In the genomic region with DNA sequence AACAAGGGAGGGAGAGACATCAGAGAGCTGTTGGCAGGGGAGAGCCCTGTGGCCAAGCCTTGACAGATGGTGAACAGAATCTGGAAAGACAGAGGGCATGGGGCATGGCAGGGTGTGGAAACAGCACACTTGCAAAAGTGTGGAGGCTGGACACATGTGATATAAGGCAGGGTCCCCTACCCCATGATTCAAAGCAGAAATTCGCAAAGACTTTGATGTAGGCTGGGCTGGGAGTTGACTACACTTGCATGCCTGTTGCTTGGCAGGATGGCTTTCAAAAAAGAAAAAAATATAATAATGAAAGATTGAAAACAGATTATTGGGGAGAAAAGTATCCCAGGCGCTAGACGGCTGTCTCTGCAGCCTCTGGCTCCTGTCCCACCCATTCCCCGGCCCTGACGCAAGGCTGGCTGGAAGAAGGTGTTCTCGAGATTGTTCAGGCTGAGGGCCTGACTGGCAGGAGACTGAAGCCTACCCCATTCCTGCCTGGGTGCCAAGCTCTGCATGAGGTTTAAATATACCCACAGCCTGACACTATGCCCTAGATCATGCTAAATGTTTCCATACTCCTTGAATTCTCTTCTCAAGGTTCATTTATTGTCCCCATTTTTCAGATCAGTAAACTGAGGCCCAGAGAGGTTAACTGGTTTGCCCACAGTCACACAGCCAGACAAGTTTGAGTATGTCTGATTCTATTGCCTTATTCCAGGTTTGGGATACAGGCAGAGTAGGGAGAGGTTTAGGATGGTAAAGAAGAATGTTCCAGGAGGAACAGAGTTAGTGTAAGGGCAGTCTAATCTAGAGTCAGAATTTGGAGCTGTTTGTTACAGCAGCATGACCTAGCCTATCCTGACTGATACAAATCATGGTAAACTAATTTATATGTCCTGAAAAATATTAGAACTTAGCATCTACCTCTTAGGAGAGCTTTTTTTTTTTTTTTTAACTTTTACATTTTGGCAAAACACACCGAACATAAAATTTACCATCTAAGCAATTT, we compare ENCODE assay signal across 1 cellular context.
TF ChIP-seq lines count a peak whose summit lies in the region.

No MANE protein-coding gene starts in this region.

TF ChIP-seq in K562, 482 proteins besides CTCF, POLR2A, EP300 and RAD21:
- TF ChIP-seq ZNF12 (CRISPR knock-in tag; IDR thresholded peaks at IDR 0.05) = peak; percentile 96
- TF ChIP-seq SMARCA5 (IDR thresholded peaks at IDR 0.05) = peak; percentile 66; the same call in 1 of the 2 replicates
- TF ChIP-seq ZNF23 (CRISPR knock-in tag; IDR thresholded peaks at IDR 0.05) = no peak
- TF ChIP-seq CHD4 (IDR thresholded peaks at IDR 0.05; ENCODE audit: insufficient read depth, insufficient replicate concordance, low read depth, low read length, poor library complexity, severe bottlenecking) = peak; percentile 1
- TF ChIP-seq CBX3 (IDR thresholded peaks at IDR 0.05; ENCODE audit: borderline replicate concordance in 1 of 2, low read length in 2 of 2) = 0 out of 3 replicates have a peak, but pooled peaks of 1 of the 2 experiments have one; percentile 23
- TF ChIP-seq, protein P1, sequence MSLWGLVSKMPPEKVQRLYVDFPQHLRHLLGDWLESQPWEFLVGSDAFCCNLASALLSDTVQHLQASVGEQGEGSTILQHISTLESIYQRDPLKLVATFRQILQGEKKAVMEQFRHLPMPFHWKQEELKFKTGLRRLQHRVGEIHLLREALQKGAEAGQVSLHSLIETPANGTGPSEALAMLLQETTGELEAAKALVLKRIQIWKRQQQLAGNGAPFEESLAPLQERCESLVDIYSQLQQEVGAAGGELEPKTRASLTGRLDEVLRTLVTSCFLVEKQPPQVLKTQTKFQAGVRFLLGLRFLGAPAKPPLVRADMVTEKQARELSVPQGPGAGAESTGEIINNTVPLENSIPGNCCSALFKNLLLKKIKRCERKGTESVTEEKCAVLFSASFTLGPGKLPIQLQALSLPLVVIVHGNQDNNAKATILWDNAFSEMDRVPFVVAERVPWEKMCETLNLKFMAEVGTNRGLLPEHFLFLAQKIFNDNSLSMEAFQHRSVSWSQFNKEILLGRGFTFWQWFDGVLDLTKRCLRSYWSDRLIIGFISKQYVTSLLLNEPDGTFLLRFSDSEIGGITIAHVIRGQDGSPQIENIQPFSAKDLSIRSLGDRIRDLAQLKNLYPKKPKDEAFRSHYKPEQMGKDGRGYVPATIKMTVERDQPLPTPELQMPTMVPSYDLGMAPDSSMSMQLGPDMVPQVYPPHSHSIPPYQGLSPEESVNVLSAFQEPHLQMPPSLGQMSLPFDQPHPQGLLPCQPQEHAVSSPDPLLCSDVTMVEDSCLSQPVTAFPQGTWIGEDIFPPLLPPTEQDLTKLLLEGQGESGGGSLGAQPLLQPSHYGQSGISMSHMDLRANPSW (CRISPR knock-in tag; IDR thresholded peaks at IDR 0.05) = no peak
- TF ChIP-seq, protein P2, sequence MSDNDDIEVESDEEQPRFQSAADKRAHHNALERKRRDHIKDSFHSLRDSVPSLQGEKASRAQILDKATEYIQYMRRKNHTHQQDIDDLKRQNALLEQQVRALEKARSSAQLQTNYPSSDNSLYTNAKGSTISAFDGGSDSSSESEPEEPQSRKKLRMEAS (CRISPR knock-in tag; IDR thresholded peaks at IDR 0.05) = no peak
- TF ChIP-seq KAT8 (IDR thresholded peaks at IDR 0.05; ENCODE audit: low read depth) = no peak
- peak; percentile 80 for TF ChIP-seq BCOR (IDR thresholded peaks at IDR 0.05)
- TF ChIP-seq RNF2 (IDR thresholded peaks at IDR 0.05) = no peak
- peak in 1 of 2 experiments; percentile 46; a peak in 1 of 4 replicates for TF ChIP-seq KDM1A (IDR thresholded peaks at IDR 0.05)
- TF ChIP-seq ADNP (tag; IDR thresholded peaks at IDR 0.05) = peak; percentile 49; the same call in 1 of the 2 replicates
- TF ChIP-seq ZNF699 (CRISPR knock-in tag; IDR thresholded peaks at IDR 0.05; ENCODE audit: insufficient replicate concordance) = no peak
- peak; percentile 45 for TF ChIP-seq RBM25 (IDR thresholded peaks at IDR 0.05; ENCODE audit: low read depth, low read length, severe bottlenecking)
- TF ChIP-seq DDX20 (tag; IDR thresholded peaks at IDR 0.05; ENCODE audit: low read depth) = no peak
- 0 out of 2 replicates have a peak, but pooled peaks have one; percentile 13 for TF ChIP-seq ZNF316 (IDR thresholded peaks at IDR 0.05)
- no peak for TF ChIP-seq ZNF764 (CRISPR knock-in tag; IDR thresholded peaks at IDR 0.05; ENCODE audit: low read depth)
- no peak for TF ChIP-seq SUPT5H (IDR thresholded peaks at IDR 0.05)
